In genomic region chr3:127067116-127067910, GRCh38 we compare ENCODE assay signal across 16 cellular contexts.
A peak's percentile ranks its signal among the peaks of the same experiment; 100 is the strongest.
DNase-seq lines count a peak whose midpoint lies in the region; ATAC-seq and TF ChIP-seq lines count a peak whose summit lies in the region.
"Had no signal": no experiment of that assay in that cellular context is flagged by ENCODE, and none has a peak within 500 bp of the region (broad histone marks: within the 10 kb centered on the region; RNA-seq: fewer than 3 reads in every experiment).

No MANE protein-coding gene starts in this region.

- H3K4me1 Mint-ChIP-seq in neural crest cell, result no peaks in the 10 kb centered on the region
- H3K4me1 Mint-ChIP-seq in naive thymus-derived CD4-positive, alpha-beta T cell, result peaks cover 0 to 3% (median 0%) of the 10 kb centered on the region in 7 donors
- H3K4me1 Mint-ChIP-seq: CD8-positive, alpha-beta memory T cell had no signal

- DNase-seq in DMS153 (lab: John Stamatoyannopoulos, UW) (peak; percentile 44), DMS153 treated with DMSO at 0.1 percent for 48 hours (lab: John Stamatoyannopoulos, UW; ENCODE audit: unreplicated experiment) (no peak), left ventricle myocardium superior (peak; percentile 8), heart right ventricle (no peak), neural crest cell (ENCODE audit: low read depth, low spot score) (no peak), upper lobe of right lung (peak; percentile 34)
- DNase-seq in naive thymus-derived CD4-positive, alpha-beta T cell, result no peak
- DNase-seq: NCI-H1092 treated with DMSO at 0.1 percent for 48 hours, NCI-H2029 treated with DMSO at 0.1 percent for 48 hours, NCI-H69 had no signal

- no peaks in the 10 kb centered on the region for H3K27me3 Mint-ChIP-seq in neural crest cell (ENCODE audit: low read depth)
- peaks cover 4 to 33% (median 12%) of the 10 kb centered on the region in 5 donors for H3K27me3 Mint-ChIP-seq in naive thymus-derived CD4-positive, alpha-beta T cell

- no peaks in the 10 kb centered on the region for H3K9me3 ChIP-seq in heart right ventricle
- no peaks in the 10 kb centered on the region for H3K9me3 ChIP-seq in upper lobe of right lung
- H3K9me3 ChIP-seq in naive thymus-derived CD4-positive, alpha-beta T cell (ENCODE audit: control insufficient read depth in 2 of 3, low read length in 3 of 3), result no peaks in the 10 kb centered on the region
- H3K9me3 ChIP-seq: BLaER1 had no signal

- H3K27ac Mint-ChIP-seq in neural crest cell (ENCODE audit: unreplicated experiment), result peak overlapping the region; percentile 88
- no peak overlapping the region for H3K27ac Mint-ChIP-seq in naive thymus-derived CD4-positive, alpha-beta T cell
- H3K27ac Mint-ChIP-seq: CD8-positive, alpha-beta memory T cell had no signal

- POLR2A ChIA-PET in naive thymus-derived CD4-positive, alpha-beta T cell (lab: Charles Lee), result no interaction called here

- H3K36me3 Mint-ChIP-seq in neural crest cell (ENCODE audit: low read depth), result no peaks in the 10 kb centered on the region
- no peaks in the 10 kb centered on the region for H3K36me3 Mint-ChIP-seq in naive thymus-derived CD4-positive, alpha-beta T cell
- H3K36me3 Mint-ChIP-seq: CD8-positive, alpha-beta memory T cell had no signal

- CTCF ChIA-PET in naive thymus-derived CD4-positive, alpha-beta T cell (lab: Charles Lee), result no interaction called here

- H3K4me1 ChIP-seq in heart right ventricle, result no peaks in the 10 kb centered on the region
- no peaks in the 10 kb centered on the region for H3K4me1 ChIP-seq in upper lobe of right lung
- H3K4me1 ChIP-seq in naive thymus-derived CD4-positive, alpha-beta T cell (ENCODE audit: control insufficient read depth in 2 of 2, insufficient read depth in 2 of 2, low read length in 2 of 2), result no peaks in the 10 kb centered on the region
- H3K4me1 ChIP-seq: BLaER1 had no signal

- TF ChIP-seq CTCF in heart right ventricle (IDR thresholded peaks at IDR 0.05) (no peak), neural crest cell (conservative IDR thresholded peaks at IDR 0.05) (no peak), upper lobe of right lung (IDR thresholded peaks at IDR 0.05) (no peak)

- no peak overlapping the region for H3K4me3 Mint-ChIP-seq in neural crest cell
- H3K4me3 Mint-ChIP-seq in naive thymus-derived CD4-positive, alpha-beta T cell, result no peak overlapping the region
- H3K4me3 Mint-ChIP-seq: CD8-positive, alpha-beta memory T cell had no signal

- H3K36me3 ChIP-seq in heart right ventricle, result no peaks in the 10 kb centered on the region
- no peaks in the 10 kb centered on the region for H3K36me3 ChIP-seq in upper lobe of right lung
- H3K36me3 ChIP-seq in naive thymus-derived CD4-positive, alpha-beta T cell (ENCODE audit: control insufficient read depth in 2 of 3, insufficient read depth in 3 of 3, low read length in 3 of 3), result no peaks in the 10 kb centered on the region
- H3K36me3 ChIP-seq: BLaER1 had no signal

- ATAC-seq in left ventricle myocardium superior, result no peak
- ATAC-seq in heart right ventricle, result no peak
- no peak for ATAC-seq in upper lobe of right lung
- ATAC-seq in GM19351 (IDR thresholded peaks at IDR 0.05; ENCODE audit: unreplicated experiment), result no peak
- ATAC-seq in naive thymus-derived CD4-positive, alpha-beta T cell, result no peak
- ATAC-seq: Right ventricle myocardium inferior had no signal

- H3K9me3 Mint-ChIP-seq in neural crest cell, result no peaks in the 10 kb centered on the region
- no peaks in the 10 kb centered on the region for H3K9me3 Mint-ChIP-seq in naive thymus-derived CD4-positive, alpha-beta T cell

- intact Hi-C loops in left ventricle myocardium superior (cut with micrococcal nuclease), result no loop called here
- intact Hi-C loops in heart right ventricle (cut with DNase I), result no loop called here
- intact Hi-C loops in upper lobe of right lung (cut with DNase I), result no loop called here
- intact Hi-C loops in naive thymus-derived CD4-positive, alpha-beta T cell (cut with micrococcal nuclease), result no loop called here

- H3K27ac ChIP-seq in heart right ventricle (no peak overlapping the region), upper lobe of right lung (no peak overlapping the region)
- no peak overlapping the region for H3K27ac ChIP-seq in naive thymus-derived CD4-positive, alpha-beta T cell (ENCODE audit: low read depth, low read length)
- H3K27ac ChIP-seq: 22Rv1, BLaER1, KMS-11 had no signal

- WGBS in heart right ventricle, 2 donors, result 92 to 94% methylated on average over 10 of the region's 10 CpGs

- H3K27me3 ChIP-seq in heart right ventricle (peaks cover 0 to 42% (median 7%) of the 10 kb centered on the region in 7 donors), upper lobe of right lung (peaks cover 4% of the 10 kb centered on the region)
- no peaks in the 10 kb centered on the region for H3K27me3 ChIP-seq in naive thymus-derived CD4-positive, alpha-beta T cell (ENCODE audit: control insufficient read depth in 2 of 2, insufficient read depth in 2 of 2, low read length in 2 of 2)

- H3K4me3 ChIP-seq in heart right ventricle, result no peak overlapping the region
- H3K4me3 ChIP-seq in upper lobe of right lung, result no peak overlapping the region
- no peak overlapping the region for H3K4me3 ChIP-seq in naive thymus-derived CD4-positive, alpha-beta T cell (ENCODE audit: low read length)
- H3K4me3 ChIP-seq: BLaER1 had no signal

Comparison
In these comparisons a context has a peak if more than half of its experiments do, and no peak if none do; other contexts are left out.
1. DNase-seq: peak in DMS153 (single experiment), left ventricle myocardium superior (single experiment) and upper lobe of right lung (single experiment); none in DMS153 treated with DMSO at 0.1 percent for 48 hours (single experiment), heart right ventricle (0 of 2), neural crest cell (single experiment) and naive thymus-derived CD4-positive, alpha-beta T cell (0 of 9).